ENCODE assay signal across 7 cellular contexts in the genomic region with DNA sequence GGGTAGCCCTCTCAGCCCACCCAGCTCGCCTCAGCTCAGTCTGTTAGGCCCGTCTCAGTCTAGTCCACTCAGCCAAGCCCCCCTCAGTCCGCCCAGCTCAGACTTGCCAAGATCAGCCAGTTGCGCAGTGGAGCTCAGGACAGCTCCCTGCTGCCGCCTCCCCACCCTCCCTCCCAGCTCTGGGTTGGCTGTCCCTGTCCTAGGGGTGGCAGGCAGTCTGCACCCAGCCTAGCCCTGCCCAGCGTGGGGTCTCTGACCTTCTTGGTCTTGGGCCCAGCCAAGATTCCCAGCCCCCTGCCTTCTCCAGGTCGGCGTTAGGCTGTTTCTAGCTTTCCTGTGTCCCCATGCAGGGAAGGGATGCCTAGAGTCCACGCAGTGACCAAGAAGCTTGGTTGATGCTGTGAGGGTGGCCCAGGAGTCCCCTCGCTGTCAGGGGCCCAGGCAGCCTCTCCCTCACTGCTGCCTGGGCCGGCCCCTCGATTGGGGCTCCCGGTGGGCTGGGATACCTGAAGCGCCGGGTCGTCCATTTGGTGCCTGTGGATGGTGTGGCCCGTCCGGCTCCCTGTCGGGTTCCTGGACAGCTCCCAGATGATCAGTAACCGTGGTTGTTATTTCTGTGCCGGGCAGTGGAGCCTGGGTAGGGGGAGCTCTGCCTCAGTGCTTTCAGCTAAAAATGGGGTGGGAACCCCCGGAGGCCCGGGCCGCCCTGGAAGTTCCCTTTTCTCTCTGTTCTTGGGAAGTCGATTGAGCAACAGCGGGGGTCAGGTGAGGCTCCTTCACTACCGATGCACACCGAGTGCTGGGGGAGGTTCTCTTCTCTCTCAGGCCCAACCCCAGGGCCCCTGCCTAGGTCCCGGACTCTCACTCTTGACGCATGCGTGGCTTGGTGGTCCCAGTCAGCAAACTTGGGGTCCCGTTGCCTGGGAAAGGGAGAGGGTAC.
DNase-seq lines count a peak whose midpoint lies in the region; ATAC-seq and TF ChIP-seq lines count a peak whose summit lies in the region.
"Not testable (repeated sequence)": the region's sequence is repeated elsewhere in the genome, so short reads cannot be mapped to it uniquely, and the experiment has no call there.

No MANE protein-coding gene starts in this region.

- not testable (repeated sequence) for H3K27me3 Mint-ChIP-seq in activated T-cell treated with anti-CD3 and anti-CD28 coated beads, Interleukin-2, amount 50 U/mL, for 4 hours (ENCODE audit: low read depth); osteocyte (ENCODE audit: unreplicated experiment)

- not testable (repeated sequence) for H4K20me1 ChIP-seq in DOHH2 (ENCODE audit: control insufficient read depth, insufficient read depth, low read depth, low read length)

- not testable (repeated sequence) for H3K36me3 ChIP-seq in DOHH2 (ENCODE audit: control insufficient read depth, low read length); RWPE2 (ENCODE audit: low read depth); right lobe of liver; suprapubic skin

- H3K4me2 ChIP-seq in DOHH2 (ENCODE audit: low read length) = peak overlapping the region; percentile 40

- not testable (repeated sequence) for H3K4me1 Mint-ChIP-seq in activated T-cell treated with anti-CD3 and anti-CD28 coated beads, Interleukin-2, amount 50 U/mL, for 4 hours (ENCODE audit: low read depth); osteocyte (ENCODE audit: unreplicated experiment)

- not testable (repeated sequence) for TF ChIP-seq POLR2A in right lobe of liver (IDR thresholded peaks at IDR 0.05); suprapubic skin (IDR thresholded peaks at IDR 0.05)

- peaks cover 17% of the 10 kb centered on the region for H3K27me3 ChIP-seq in DOHH2 (ENCODE audit: control insufficient read depth, low read length)
- not testable (repeated sequence) for H3K27me3 ChIP-seq in RWPE2 (ENCODE audit: insufficient read depth, poor library complexity, severe bottlenecking); right lobe of liver; suprapubic skin

- not testable (repeated sequence) for H3K27ac ChIP-seq in DOHH2 (ENCODE audit: low read depth, low read length); RWPE2 (ENCODE audit: poor library complexity, severe bottlenecking); right lobe of liver; suprapubic skin

- H3K9me3 Mint-ChIP-seq in activated T-cell treated with anti-CD3 and anti-CD28 coated beads, Interleukin-2, amount 50 U/mL, for 4 hours = not testable (repeated sequence)
- H3K9me3 Mint-ChIP-seq in osteocyte (ENCODE audit: unreplicated experiment) = peaks cover 11% of the 10 kb centered on the region

- WGBS in right lobe of liver (ENCODE audit: insufficient coverage, low coverage, low lambda C conversion rate, missing lambda C conversion rate) = 91% methylated on average over 4 of the region's 32 CpGs
- 87% methylated on average over 19 of the region's 32 CpGs for WGBS in suprapubic skin

- H3K27ac Mint-ChIP-seq in osteocyte (ENCODE audit: unreplicated experiment) = not testable (repeated sequence)

- TF ChIP-seq CTCF in DOHH2 (IDR thresholded peaks at IDR 0.05; ENCODE audit: low read depth, low read length, poor library complexity, severe bottlenecking); RWPE2 (IDR thresholded peaks at IDR 0.05; ENCODE audit: poor library complexity, severe bottlenecking); right lobe of liver (IDR thresholded peaks at IDR 0.05); osteocyte (IDR thresholded peaks at IDR 0.05); suprapubic skin (IDR thresholded peaks at IDR 0.05): not testable (repeated sequence)

- H3K4me3 ChIP-seq in DOHH2 (ENCODE audit: low read length) = peak overlapping the region; percentile 23
- not testable (repeated sequence) for H3K4me3 ChIP-seq in RWPE2 (ENCODE audit: severe bottlenecking); right lobe of liver; suprapubic skin

- not testable (repeated sequence) for H3K36me3 Mint-ChIP-seq in activated T-cell treated with anti-CD3 and anti-CD28 coated beads, Interleukin-2, amount 50 U/mL, for 4 hours (ENCODE audit: insufficient read depth); osteocyte (ENCODE audit: unreplicated experiment)

- H3F3A ChIP-seq in DOHH2 (ENCODE audit: control insufficient read depth, insufficient read depth) = not testable (repeated sequence)

- H3K9me3 ChIP-seq in DOHH2 (ENCODE audit: control insufficient read depth, insufficient read depth, low read length); RWPE2 (ENCODE audit: severe bottlenecking); right lobe of liver; suprapubic skin: not testable (repeated sequence)

- not testable (repeated sequence) for H3K79me2 ChIP-seq in DOHH2 (ENCODE audit: control insufficient read depth, low read length)

- peak; percentile 68 for DNase-seq in RWPE2 (ENCODE audit: low spot score)
- DNase-seq in activated T-cell treated with anti-CD3 and anti-CD28 coated beads, Interleukin-2, amount 50 U/mL, for 4 hours = peak; percentile 3
- DNase-seq in Right ventricle myocardium inferior (ENCODE audit: missing footprints) = peak; percentile 57
- peak in 2 of 3 donors; percentile 9 to 36 for DNase-seq in right lobe of liver
- peak; percentile 75 for DNase-seq in osteocyte (ENCODE audit: extremely low spot score, unreplicated experiment)
- DNase-seq in suprapubic skin (ENCODE audit: low spot score in 2 of 2) = peak; percentile 48 to 60

- intact Hi-C loops in Right ventricle myocardium inferior (cut with DNase I); right lobe of liver (cut with DNase I): not testable (repeated sequence)

- H3K9me2 ChIP-seq in DOHH2 (replicated peaks; ENCODE audit: control insufficient read depth, low read length) = not testable (repeated sequence)

- not testable (repeated sequence) for H3K4me3 Mint-ChIP-seq in activated T-cell treated with anti-CD3 and anti-CD28 coated beads, Interleukin-2, amount 50 U/mL, for 4 hours; osteocyte (ENCODE audit: unreplicated experiment)

- not testable (repeated sequence) for ATAC-seq in RWPE2 (ENCODE audit: low read depth); activated T-cell treated with anti-CD3 and anti-CD28 coated beads, Interleukin-2, amount 50 U/mL, for 4 hours; Right ventricle myocardium inferior; right lobe of liver

- peaks cover 28% of the 10 kb centered on the region for H3K4me1 ChIP-seq in DOHH2 (ENCODE audit: control insufficient read depth, low read length)
- not testable (repeated sequence) for H3K4me1 ChIP-seq in RWPE2 (ENCODE audit: insufficient read depth, poor library complexity, severe bottlenecking); right lobe of liver; suprapubic skin

- not testable (repeated sequence) for TF ChIP-seq EP300 in suprapubic skin (IDR thresholded peaks at IDR 0.05)

Comparison
In these comparisons a context has a peak if more than half of its experiments do, and no peak if none do; other contexts are left out.
1. DNase-seq: peak in every context shown above with its lines; median percentile 75 in osteocyte; 68 in RWPE2; 57 in Right ventricle myocardium inferior; 54 in suprapubic skin; 22 in right lobe of liver; 3 in activated T-cell treated with anti-CD3 and anti-CD28 coated beads, Interleukin-2, amount 50 U/mL, for 4 hours.